In the genomic region with DNA sequence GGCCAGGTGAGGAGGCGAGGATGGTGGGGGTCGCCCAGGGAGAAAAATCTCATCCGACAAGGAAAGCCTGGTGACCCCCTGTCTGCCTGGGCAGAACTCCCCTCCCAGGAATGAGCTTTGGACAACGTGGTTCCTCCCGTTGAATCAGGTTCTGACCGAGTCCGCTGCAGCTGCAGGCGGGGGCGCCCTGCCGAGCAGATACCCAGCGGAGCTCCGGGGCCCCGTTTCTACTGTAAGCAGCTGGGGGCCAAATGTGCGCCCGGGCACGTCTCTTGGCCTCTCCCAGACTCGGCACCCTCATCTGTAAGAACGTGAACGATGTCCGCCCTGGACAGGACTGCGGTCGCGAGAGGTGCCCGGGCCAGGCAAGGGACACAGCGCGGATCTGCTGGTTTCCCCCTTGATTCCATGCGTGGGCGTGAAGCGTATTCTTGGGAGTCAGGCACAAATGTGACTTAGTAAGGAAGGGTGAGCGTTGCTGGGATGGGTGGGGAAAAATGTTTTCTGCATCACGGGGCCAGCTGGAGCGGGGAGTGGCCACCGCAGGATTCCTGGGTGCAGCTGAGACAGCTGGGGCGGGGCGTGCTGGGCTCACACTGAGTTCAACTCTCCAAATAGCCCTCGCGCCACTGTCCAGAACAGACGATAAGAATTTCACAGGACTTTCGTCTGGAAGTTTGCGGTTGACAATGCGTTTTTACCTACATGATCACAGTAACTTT, we compare ENCODE assay signal across 1 cellular context.
TF ChIP-seq lines count a peak whose summit lies in the region.

No MANE protein-coding gene starts in this region.

TF ChIP-seq in H1, 55 proteins besides CTCF, POLR2A, EP300 and RAD21:
- TF ChIP-seq GABPA (IDR thresholded peaks at IDR 0.05; ENCODE audit: borderline replicate concordance, insufficient read depth, low read length) (0 out of 2 replicates have a peak, but pooled peaks have one; percentile 6), JUND (IDR thresholded peaks at IDR 0.05; ENCODE audit: low read length) (no peak), SUZ12 (IDR thresholded peaks at IDR 0.05; ENCODE audit: low read length) (peak; percentile 56; the same call in 1 of the 2 replicates), SAP30 (IDR thresholded peaks at IDR 0.05; ENCODE audit: insufficient read depth, insufficient replicate concordance, low read length) (peak; percentile 22), SP1 (IDR thresholded peaks at IDR 0.05; ENCODE audit: low read depth, low read length) (no peak), RBBP5 (IDR thresholded peaks at IDR 0.05; ENCODE audit: borderline replicate concordance, low read depth, low read length) (0 out of 2 replicates have a peak, but pooled peaks have one; percentile 11), SIN3A (conservative IDR thresholded peaks at IDR 0.05 in 1 of 2, IDR thresholded peaks at IDR 0.05 in 1 of 2; ENCODE audit: low read depth in 1 of 2, low read length in 2 of 2) (peak in 1 of 2 experiments; percentile 2; a peak in 1 of 4 replicates), KDM4A (IDR thresholded peaks at IDR 0.05; ENCODE audit: low read depth, low read length, severe bottlenecking) (peak; percentile 69), EGR1 (IDR thresholded peaks at IDR 0.05; ENCODE audit: borderline replicate concordance, low read depth, low read length) (peak; percentile 60; the same call in 1 of the 2 replicates)
- TF ChIP-seq, protein P1, sequence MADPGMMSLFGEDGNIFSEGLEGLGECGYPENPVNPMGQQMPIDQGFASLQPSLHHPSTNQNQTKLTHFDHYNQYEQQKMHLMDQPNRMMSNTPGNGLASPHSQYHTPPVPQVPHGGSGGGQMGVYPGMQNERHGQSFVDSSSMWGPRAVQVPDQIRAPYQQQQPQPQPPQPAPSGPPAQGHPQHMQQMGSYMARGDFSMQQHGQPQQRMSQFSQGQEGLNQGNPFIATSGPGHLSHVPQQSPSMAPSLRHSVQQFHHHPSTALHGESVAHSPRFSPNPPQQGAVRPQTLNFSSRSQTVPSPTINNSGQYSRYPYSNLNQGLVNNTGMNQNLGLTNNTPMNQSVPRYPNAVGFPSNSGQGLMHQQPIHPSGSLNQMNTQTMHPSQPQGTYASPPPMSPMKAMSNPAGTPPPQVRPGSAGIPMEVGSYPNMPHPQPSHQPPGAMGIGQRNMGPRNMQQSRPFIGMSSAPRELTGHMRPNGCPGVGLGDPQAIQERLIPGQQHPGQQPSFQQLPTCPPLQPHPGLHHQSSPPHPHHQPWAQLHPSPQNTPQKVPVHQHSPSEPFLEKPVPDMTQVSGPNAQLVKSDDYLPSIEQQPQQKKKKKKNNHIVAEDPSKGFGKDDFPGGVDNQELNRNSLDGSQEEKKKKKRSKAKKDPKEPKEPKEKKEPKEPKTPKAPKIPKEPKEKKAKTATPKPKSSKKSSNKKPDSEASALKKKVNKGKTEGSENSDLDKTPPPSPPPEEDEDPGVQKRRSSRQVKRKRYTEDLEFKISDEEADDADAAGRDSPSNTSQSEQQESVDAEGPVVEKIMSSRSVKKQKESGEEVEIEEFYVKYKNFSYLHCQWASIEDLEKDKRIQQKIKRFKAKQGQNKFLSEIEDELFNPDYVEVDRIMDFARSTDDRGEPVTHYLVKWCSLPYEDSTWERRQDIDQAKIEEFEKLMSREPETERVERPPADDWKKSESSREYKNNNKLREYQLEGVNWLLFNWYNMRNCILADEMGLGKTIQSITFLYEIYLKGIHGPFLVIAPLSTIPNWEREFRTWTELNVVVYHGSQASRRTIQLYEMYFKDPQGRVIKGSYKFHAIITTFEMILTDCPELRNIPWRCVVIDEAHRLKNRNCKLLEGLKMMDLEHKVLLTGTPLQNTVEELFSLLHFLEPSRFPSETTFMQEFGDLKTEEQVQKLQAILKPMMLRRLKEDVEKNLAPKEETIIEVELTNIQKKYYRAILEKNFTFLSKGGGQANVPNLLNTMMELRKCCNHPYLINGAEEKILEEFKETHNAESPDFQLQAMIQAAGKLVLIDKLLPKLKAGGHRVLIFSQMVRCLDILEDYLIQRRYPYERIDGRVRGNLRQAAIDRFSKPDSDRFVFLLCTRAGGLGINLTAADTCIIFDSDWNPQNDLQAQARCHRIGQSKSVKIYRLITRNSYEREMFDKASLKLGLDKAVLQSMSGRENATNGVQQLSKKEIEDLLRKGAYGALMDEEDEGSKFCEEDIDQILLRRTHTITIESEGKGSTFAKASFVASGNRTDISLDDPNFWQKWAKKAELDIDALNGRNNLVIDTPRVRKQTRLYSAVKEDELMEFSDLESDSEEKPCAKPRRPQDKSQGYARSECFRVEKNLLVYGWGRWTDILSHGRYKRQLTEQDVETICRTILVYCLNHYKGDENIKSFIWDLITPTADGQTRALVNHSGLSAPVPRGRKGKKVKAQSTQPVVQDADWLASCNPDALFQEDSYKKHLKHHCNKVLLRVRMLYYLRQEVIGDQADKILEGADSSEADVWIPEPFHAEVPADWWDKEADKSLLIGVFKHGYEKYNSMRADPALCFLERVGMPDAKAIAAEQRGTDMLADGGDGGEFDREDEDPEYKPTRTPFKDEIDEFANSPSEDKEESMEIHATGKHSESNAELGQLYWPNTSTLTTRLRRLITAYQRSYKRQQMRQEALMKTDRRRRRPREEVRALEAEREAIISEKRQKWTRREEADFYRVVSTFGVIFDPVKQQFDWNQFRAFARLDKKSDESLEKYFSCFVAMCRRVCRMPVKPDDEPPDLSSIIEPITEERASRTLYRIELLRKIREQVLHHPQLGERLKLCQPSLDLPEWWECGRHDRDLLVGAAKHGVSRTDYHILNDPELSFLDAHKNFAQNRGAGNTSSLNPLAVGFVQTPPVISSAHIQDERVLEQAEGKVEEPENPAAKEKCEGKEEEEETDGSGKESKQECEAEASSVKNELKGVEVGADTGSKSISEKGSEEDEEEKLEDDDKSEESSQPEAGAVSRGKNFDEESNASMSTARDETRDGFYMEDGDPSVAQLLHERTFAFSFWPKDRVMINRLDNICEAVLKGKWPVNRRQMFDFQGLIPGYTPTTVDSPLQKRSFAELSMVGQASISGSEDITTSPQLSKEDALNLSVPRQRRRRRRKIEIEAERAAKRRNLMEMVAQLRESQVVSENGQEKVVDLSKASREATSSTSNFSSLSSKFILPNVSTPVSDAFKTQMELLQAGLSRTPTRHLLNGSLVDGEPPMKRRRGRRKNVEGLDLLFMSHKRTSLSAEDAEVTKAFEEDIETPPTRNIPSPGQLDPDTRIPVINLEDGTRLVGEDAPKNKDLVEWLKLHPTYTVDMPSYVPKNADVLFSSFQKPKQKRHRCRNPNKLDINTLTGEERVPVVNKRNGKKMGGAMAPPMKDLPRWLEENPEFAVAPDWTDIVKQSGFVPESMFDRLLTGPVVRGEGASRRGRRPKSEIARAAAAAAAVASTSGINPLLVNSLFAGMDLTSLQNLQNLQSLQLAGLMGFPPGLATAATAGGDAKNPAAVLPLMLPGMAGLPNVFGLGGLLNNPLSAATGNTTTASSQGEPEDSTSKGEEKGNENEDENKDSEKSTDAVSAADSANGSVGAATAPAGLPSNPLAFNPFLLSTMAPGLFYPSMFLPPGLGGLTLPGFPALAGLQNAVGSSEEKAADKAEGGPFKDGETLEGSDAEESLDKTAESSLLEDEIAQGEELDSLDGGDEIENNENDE (IDR thresholded peaks at IDR 0.05; ENCODE audit: insufficient replicate concordance, low read length): no peak
